29 cellular contexts compared by ENCODE assay signal in genomic region chr20:53852025-53852424, GRCh38.
DNase-seq lines count a peak whose midpoint lies in the region; ATAC-seq, FAIRE-seq and TF ChIP-seq lines count a peak whose summit lies in the region.
"Had no signal": no experiment of that assay in that cellular context is flagged by ENCODE, and none has a peak within 500 bp of the region (broad histone marks: within the 10 kb centered on the region; RNA-seq: fewer than 3 reads in every experiment).

No MANE protein-coding gene starts in this region.

- TF ChIP-seq CTCF in GM23338 (conservative IDR thresholded peaks at IDR 0.05; ENCODE audit: low read depth in 2 of 2) = no peak
- TF ChIP-seq CTCF in RWPE2 (IDR thresholded peaks at IDR 0.05; ENCODE audit: poor library complexity, severe bottlenecking) = no peak
- TF ChIP-seq CTCF in keratinocyte (optimal IDR thresholded peaks at IDR 0.05 in 1 of 3, IDR thresholded peaks at IDR 0.05 in 1 of 3, conservative IDR thresholded peaks at IDR 0.05 in 1 of 3; ENCODE audit: extremely low read depth in 1 of 3, insufficient read depth in 2 of 3, low read length in 3 of 3) = no peak
- TF ChIP-seq CTCF in parathyroid adenoma (IDR thresholded peaks at IDR 0.05) = no peak
- no peak for TF ChIP-seq CTCF in ovary (IDR thresholded peaks at IDR 0.05)

- H3K27ac ChIP-seq in GM23338 (ENCODE audit: low read depth) (no peak overlapping the region), RWPE2 (ENCODE audit: poor library complexity, severe bottlenecking) (no peak overlapping the region), keratinocyte (ENCODE audit: control insufficient read depth, insufficient read depth, low read length) (no peak overlapping the region), parathyroid adenoma (peak overlapping the region; percentile 89), ovary (no peak overlapping the region)
- H3K27ac ChIP-seq: brain microvascular endothelial cell, esophagus squamous epithelium, heart left ventricle, PC-9, psoas muscle, sigmoid colon, transverse colon had no signal

- dilution Hi-C loops in keratinocyte (cut with MboI; ENCODE audit: extremely low pct_ligation_motif_present, low sequenced_read_pairs) = no loop called here

- H3K4me1 ChIP-seq in GM23338 (ENCODE audit: insufficient read depth) = peaks cover 15% of the 10 kb centered on the region; the same call in 1 of the 2 replicates
- H3K4me1 ChIP-seq in RWPE2 (ENCODE audit: insufficient read depth, poor library complexity, severe bottlenecking) = no peaks in the 10 kb centered on the region
- H3K4me1 ChIP-seq in keratinocyte (ENCODE audit: control insufficient read depth, extremely low read depth, insufficient read depth, low read length) = peaks cover 3% of the 10 kb centered on the region
- H3K4me1 ChIP-seq in parathyroid adenoma = peaks cover 35% of the 10 kb centered on the region
- H3K4me1 ChIP-seq in ovary (ENCODE audit: insufficient read depth) = no peaks in the 10 kb centered on the region
- H3K4me1 ChIP-seq: psoas muscle, sigmoid colon had no signal

- H3K9me3 ChIP-seq in RWPE2 (ENCODE audit: severe bottlenecking) = no peaks in the 10 kb centered on the region
- H3K9me3 ChIP-seq in keratinocyte (ENCODE audit: control insufficient read depth, low read depth, low read length) = no peaks in the 10 kb centered on the region
- no peaks in the 10 kb centered on the region for H3K9me3 ChIP-seq in parathyroid adenoma (ENCODE audit: control insufficient read depth, low read length)
- H3K9me3 ChIP-seq in ovary = no peaks in the 10 kb centered on the region
- H3K9me3 ChIP-seq: esophagus squamous epithelium, heart left ventricle, MG63, psoas muscle, sigmoid colon, transverse colon had no signal

- TF ChIP-seq POLR2A in ovary (IDR thresholded peaks at IDR 0.05) = no peak

- no peaks in the 10 kb centered on the region for H3K36me3 ChIP-seq in GM23338 (ENCODE audit: insufficient read depth)
- H3K36me3 ChIP-seq in RWPE2 (ENCODE audit: low read depth) = no peaks in the 10 kb centered on the region
- H3K36me3 ChIP-seq in keratinocyte (ENCODE audit: control insufficient read depth in 2 of 2, extremely low read depth in 1 of 2, insufficient read depth in 2 of 2, low read length in 2 of 2) = no peaks in the 10 kb centered on the region
- H3K36me3 ChIP-seq in parathyroid adenoma (ENCODE audit: control insufficient read depth, insufficient read depth, low read length) = no peaks in the 10 kb centered on the region
- no peaks in the 10 kb centered on the region for H3K36me3 ChIP-seq in ovary
- H3K36me3 ChIP-seq: brain microvascular endothelial cell, esophagus squamous epithelium, heart left ventricle, MG63, sigmoid colon, transverse colon had no signal

- H3K9me2 ChIP-seq in GM23338 (ENCODE audit: insufficient read depth) = no peaks in the 10 kb centered on the region

- H3K4me2 ChIP-seq in GM23338 (no peak overlapping the region), keratinocyte (ENCODE audit: control insufficient read depth, extremely low read depth, insufficient read depth, low read depth, low read length) (no peak overlapping the region), parathyroid adenoma (ENCODE audit: low read length) (no peak overlapping the region)
- H3K4me2 ChIP-seq: PC-9 had no signal

- TF ChIP-seq EP300 in ovary (IDR thresholded peaks at IDR 0.05) = no peak

- WGBS in ovary, 3 donors = 48 to 54% (median 51%) methylated on average over 3 of the region's 3 CpGs

- H3K4me3 Mint-ChIP-seq in GM23338 = no peak overlapping the region
- H3K4me3 Mint-ChIP-seq in T-helper 2 cell treated with Interferon-gamma antibody and Interleukin-4, amounts not matched to agents 5 μg/mL and 100 μg/mL, for 36 hours = no peak overlapping the region

- FAIRE-seq in keratinocyte (lab: Jason Lieb, UNC) = no peak
- FAIRE-seq: endometrium, G401.6 had no signal

- H3K9ac ChIP-seq in keratinocyte (ENCODE audit: control insufficient read depth, extremely low read depth, insufficient read depth, low read length) = no peak overlapping the region
- no peak overlapping the region for H3K9ac ChIP-seq in parathyroid adenoma

- peak overlapping the region; percentile 74 for H2AFZ ChIP-seq in GM23338
- peak overlapping the region; percentile 14 for H2AFZ ChIP-seq in keratinocyte (ENCODE audit: control insufficient read depth, low read length)
- peak overlapping the region; percentile 62 for H2AFZ ChIP-seq in parathyroid adenoma
- H2AFZ ChIP-seq: PC-9 had no signal

- H3K27me3 Mint-ChIP-seq in GM23338 (ENCODE audit: insufficient read depth, low read depth, poor library complexity) = peaks cover 4% of the 10 kb centered on the region
- H3K27me3 Mint-ChIP-seq in T-helper 2 cell treated with Interferon-gamma antibody and Interleukin-4, amounts not matched to agents 5 μg/mL and 100 μg/mL, for 36 hours (ENCODE audit: low read depth) = no peaks in the 10 kb centered on the region

- H3K4me3 ChIP-seq in GM23338 = no peak overlapping the region
- H3K4me3 ChIP-seq in RWPE2 (ENCODE audit: severe bottlenecking) = no peak overlapping the region
- H3K4me3 ChIP-seq in keratinocyte (ENCODE audit: control insufficient read depth in 2 of 3, extremely low read depth in 1 of 3, insufficient read depth in 2 of 3, low read depth in 1 of 3, low read length in 3 of 3) = no peak overlapping the region
- H3K4me3 ChIP-seq in parathyroid adenoma (ENCODE audit: low read depth, low read length) = no peak overlapping the region
- no peak overlapping the region for H3K4me3 ChIP-seq in ovary
- H3K4me3 ChIP-seq: esophagus squamous epithelium, heart left ventricle, MG63, PC-9, psoas muscle, sigmoid colon, transverse colon had no signal

- H3K79me2 ChIP-seq in GM23338 (replicated peaks; ENCODE audit: insufficient read depth) (no peaks in the 10 kb centered on the region), keratinocyte (ENCODE audit: control insufficient read depth, insufficient read depth, low read length) (no peaks in the 10 kb centered on the region), parathyroid adenoma (no peaks in the 10 kb centered on the region)

- peaks cover 12% of the 10 kb centered on the region for H3K9me3 Mint-ChIP-seq in GM23338
- H3K9me3 Mint-ChIP-seq in T-helper 2 cell treated with Interferon-gamma antibody and Interleukin-4, amounts not matched to agents 5 μg/mL and 100 μg/mL, for 36 hours = no peaks in the 10 kb centered on the region
- H3K9me3 Mint-ChIP-seq: activated T-helper 2 cell treated with anti-CD3 and anti-CD28 coated beads, Interferon-gamma antibody, Interleukin-2, Interleukin-4, amounts not matched to agents 10 μg/mL and 5 μg/mL and 100 μg/mL, durations not matched to agents 14 hours and 24 hours and 36 hours had no signal

- peaks cover 16% of the 10 kb centered on the region; the same call in 2 of the 3 replicates for H3K4me1 Mint-ChIP-seq in GM23338
- H3K4me1 Mint-ChIP-seq in T-helper 2 cell treated with Interferon-gamma antibody and Interleukin-4, amounts not matched to agents 5 μg/mL and 100 μg/mL, for 36 hours (ENCODE audit: low read depth) = peaks cover 36% of the 10 kb centered on the region

- H3F3A ChIP-seq in GM23338 (replicated peaks; ENCODE audit: low read depth) = no peaks in the 10 kb centered on the region

- intact Hi-C loops in ovary (cut with DNase I) = no loop called here

- DNase-seq in GM23338 (ENCODE audit: low spot score) (no peak), RWPE2 (ENCODE audit: low spot score) (no peak), keratinocyte (ENCODE audit: low read depth, low spot score) (no peak), ovary (no peak)
- no peak for DNase-seq in stimulated activated CD4-positive, alpha-beta T cell treated with anti-CD3 and anti-CD28 coated beads, Interleukin-12 subunit alpha, Interleukin-12 subunit beta, amount 100 ng/mL, for 4 hours
- no peak for DNase-seq in T-helper 2 cell treated with Interferon-gamma antibody and Interleukin-4, amounts not matched to agents 5 μg/mL and 100 μg/mL, for 36 hours (ENCODE audit: low spot score)
- DNase-seq: activated CD4-positive, alpha-beta T cell treated with anti-CD3 and anti-CD28 coated beads for 4 hours; activated naive CD4-positive, alpha-beta T cell treated with anti-CD3 and anti-CD28 coated beads, Interleukin-2, amount 50 U/mL, for 16 hours; brain microvascular endothelial cell; C1 segment of cervical spinal cord; cerebellar nuclear complex; esophagus squamous epithelium; foreskin melanocyte; heart left ventricle; MG63; NCI-H1105 treated with DMSO at 0.1 percent for 48 hours; NCI-H1930; NCI-H526; PC-9; psoas muscle; Right ventricle myocardium superior; sigmoid colon; stimulated activated CD4-positive, alpha-beta T cell treated with anti-CD3 and anti-CD28 coated beads, Interleukin-4, amount 100 ng/mL, for 1 hour; T-helper 9 cell; transverse colon had no signal

- no peak overlapping the region for H3K27ac Mint-ChIP-seq in GM23338
- no peak overlapping the region for H3K27ac Mint-ChIP-seq in T-helper 2 cell treated with Interferon-gamma antibody and Interleukin-4, amounts not matched to agents 5 μg/mL and 100 μg/mL, for 36 hours
- H3K27ac Mint-ChIP-seq: activated T-helper 2 cell treated with anti-CD3 and anti-CD28 coated beads, Interferon-gamma antibody, Interleukin-2, Interleukin-4, amounts not matched to agents 10 μg/mL and 5 μg/mL and 100 μg/mL, durations not matched to agents 14 hours and 24 hours and 36 hours had no signal

- no peaks in the 10 kb centered on the region for H3K9me1 ChIP-seq in keratinocyte (ENCODE audit: control insufficient read depth, extremely low read depth, insufficient read depth, low read length)

- peaks cover 8% of the 10 kb centered on the region; the same call in 1 of the 3 replicates for H3K36me3 Mint-ChIP-seq in GM23338 (ENCODE audit: low read depth)
- H3K36me3 Mint-ChIP-seq in T-helper 2 cell treated with Interferon-gamma antibody and Interleukin-4, amounts not matched to agents 5 μg/mL and 100 μg/mL, for 36 hours (ENCODE audit: low read depth) = peaks cover 2% of the 10 kb centered on the region

- ATAC-seq in GM23338 = no peak
- ATAC-seq in RWPE2 (ENCODE audit: low read depth) = peak; percentile 57
- ATAC-seq: heart left ventricle, psoas muscle had no signal

- H4K20me1 ChIP-seq in GM23338 (replicated peaks; ENCODE audit: insufficient read depth) (no peaks in the 10 kb centered on the region), keratinocyte (ENCODE audit: control insufficient read depth, extremely low read depth, insufficient read depth, low read length) (no peaks in the 10 kb centered on the region)

- H3K27me3 ChIP-seq in GM23338 (ENCODE audit: insufficient read depth) (no peaks in the 10 kb centered on the region), RWPE2 (ENCODE audit: insufficient read depth, poor library complexity, severe bottlenecking) (no peaks in the 10 kb centered on the region), keratinocyte (ENCODE audit: control insufficient read depth, extremely low read depth, insufficient read depth, low read length) (no peaks in the 10 kb centered on the region), parathyroid adenoma (ENCODE audit: control insufficient read depth, insufficient read depth, low read length) (no peaks in the 10 kb centered on the region), ovary (no peaks in the 10 kb centered on the region)
- H3K27me3 ChIP-seq: brain microvascular endothelial cell, esophagus squamous epithelium, heart left ventricle, MG63, sigmoid colon, transverse colon had no signal

TF ChIP-seq in GM23338, 12 proteins besides CTCF, POLR2A, EP300 and RAD21 (continues in another document):
- no peak for TF ChIP-seq CREB1 (CRISPR knock-in tag; IDR thresholded peaks at IDR 0.05; ENCODE audit: low read depth)

Comparison
In these comparisons a context has a peak if more than half of its experiments do, and no peak if none do; other contexts are left out.
1. H2AFZ ChIP-seq: peak in every context shown above with its lines; median percentile 74 in GM23338; 62 in parathyroid adenoma; 14 in keratinocyte.